Comparison of ENCODE assay signal across 15 cellular contexts in the genomic region with DNA sequence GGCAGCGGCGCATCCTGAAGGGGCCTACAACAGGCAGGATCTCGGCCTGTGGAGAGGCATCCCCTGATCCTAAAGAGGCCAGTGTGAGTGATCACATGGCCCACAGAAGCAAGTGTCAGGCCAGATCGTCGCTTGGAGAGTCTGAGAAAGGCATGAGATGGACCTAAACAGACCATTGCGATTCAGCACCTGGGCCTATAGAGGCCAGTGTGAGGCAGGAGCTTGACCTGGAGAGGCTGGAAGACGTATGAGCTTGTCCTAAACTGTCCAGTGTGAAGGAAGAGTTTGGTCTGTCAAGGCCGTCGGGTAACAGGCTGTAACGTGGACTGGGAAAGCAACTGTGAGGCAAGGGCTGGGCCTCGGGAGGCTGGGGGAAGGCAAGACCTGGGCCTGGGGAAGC.
DNase-seq lines count a peak whose midpoint lies in the region; ATAC-seq, FAIRE-seq and TF ChIP-seq lines count a peak whose summit lies in the region.
"Had no signal": no experiment of that assay in that cellular context is flagged by ENCODE, and none has a peak within 500 bp of the region (broad histone marks: within the 10 kb centered on the region; RNA-seq: fewer than 3 reads in every experiment).

No MANE protein-coding gene starts in this region.

- peaks cover 35% of the 10 kb centered on the region for H3K36me3 Mint-ChIP-seq in GM23338 (ENCODE audit: low read depth)

- H3K4me2 ChIP-seq in GM23338 (no peak overlapping the region), HepG2 (ENCODE audit: low read depth, low read length) (no peak overlapping the region), PC-9 (no peak overlapping the region)
- H3K4me2 ChIP-seq: BLaER1 had no signal

- H3F3A ChIP-seq in GM23338 (replicated peaks; ENCODE audit: low read depth), result 0 out of 2 replicates have a peak, but pooled peaks cover 3% of the 10 kb centered on the region
- H3F3A ChIP-seq in PC-9 (ENCODE audit: insufficient read depth, low read depth), result no peaks in the 10 kb centered on the region

- DNase-seq in GM23338 (ENCODE audit: low spot score) (no peak), WERI-Rb-1 (no peak), HepG2 (ENCODE audit: low spot score) (no peak), sciatic nerve (ENCODE audit: low spot score) (no peak), PC-9 (no peak)
- no peak for DNase-seq in activated naive CD4-positive, alpha-beta T cell (lab: John Stamatoyannopoulos, UW)
- DNase-seq: 8988T; AML-193; Caco-2; CD8-positive, alpha-beta memory T cell; DMS53 had no signal

- no peak for FAIRE-seq in HepG2 (lab: Jason Lieb, UNC)
- FAIRE-seq: GM12891 had no signal

- ATAC-seq in GM23338, result peak; percentile 16; the same call in 2 of the 3 replicates
- ATAC-seq in HepG2, result peak; percentile 67
- peak; percentile 10 for ATAC-seq in sciatic nerve
- ATAC-seq in HG02885 (IDR thresholded peaks at IDR 0.05; ENCODE audit: poor library complexity, unreplicated experiment), result no peak
- ATAC-seq in GM21381 (IDR thresholded peaks at IDR 0.05; ENCODE audit: unreplicated experiment), result no peak

- H3K79me2 ChIP-seq in GM23338 (replicated peaks; ENCODE audit: insufficient read depth) (no peaks in the 10 kb centered on the region), HepG2 (ENCODE audit: insufficient read depth, low read length) (no peaks in the 10 kb centered on the region), PC-9 (ENCODE audit: low read depth) (no peaks in the 10 kb centered on the region)

- intact Hi-C loops in HepG2 (cut with micrococcal nuclease; ENCODE audit: unreplicated experiment), result no loop called here
- intact Hi-C loops in sciatic nerve (cut with DNase I), result no loop called here
- intact Hi-C loops in PC-9 (cut with micrococcal nuclease; ENCODE audit: unreplicated experiment), result no loop called here

- no peak overlapping the region for H2AFZ ChIP-seq in GM23338
- no peak overlapping the region for H2AFZ ChIP-seq in HepG2 (ENCODE audit: low read length)
- no peak overlapping the region for H2AFZ ChIP-seq in PC-9

- no peak for TF ChIP-seq RAD21 in HepG2 (CRISPR knock-in tag; IDR thresholded peaks at IDR 0.05)

- H3K27me3 Mint-ChIP-seq in GM23338 (ENCODE audit: insufficient read depth, low read depth, poor library complexity), result peaks cover 13% of the 10 kb centered on the region

- POLR2A ChIA-PET in HepG2 (lab: Yijun Ruan, JAX) (no interaction called here), PC-9 (lab: Charles Lee; ENCODE audit: unreplicated experiment) (no interaction called here)

- WGBS in HepG2 (ENCODE audit: low lambda C conversion rate), result 89% methylated on average over 9 of the region's 11 CpGs

- no peaks in the 10 kb centered on the region for H3K4me1 ChIP-seq in GM23338 (ENCODE audit: insufficient read depth)
- peaks cover 20% of the 10 kb centered on the region for H3K4me1 ChIP-seq in HepG2 (ENCODE audit: insufficient read depth, low read length)
- peaks cover 8% of the 10 kb centered on the region; the same call in 1 of the 2 replicates for H3K4me1 ChIP-seq in PC-9 (replicated peaks; ENCODE audit: insufficient read depth)
- H3K4me1 ChIP-seq: BLaER1 had no signal

- H3K4me3 ChIP-seq in GM23338, result no peak overlapping the region
- no peak overlapping the region for H3K4me3 ChIP-seq in WERI-Rb-1 (ENCODE audit: low read depth, low read length)
- no peak overlapping the region for H3K4me3 ChIP-seq in HepG2 (replicated peaks in 1 of 3; ENCODE audit: insufficient read depth in 1 of 3, low read depth in 2 of 3, low read length in 3 of 3)
- H3K4me3 ChIP-seq in PC-9, result no peak overlapping the region
- H3K4me3 ChIP-seq: BLaER1 had no signal

- H3K27ac ChIP-seq in GM23338 (ENCODE audit: low read depth) (no peak overlapping the region), WERI-Rb-1 (no peak overlapping the region), HepG2 (ENCODE audit: extremely low read length, insufficient read depth, low read length) (no peak overlapping the region), PC-9 (no peak overlapping the region)
- H3K27ac ChIP-seq: BLaER1 had no signal

- no peak overlapping the region for H3K4me3 Mint-ChIP-seq in GM23338

- no peak overlapping the region for H3K27ac Mint-ChIP-seq in GM23338
- H3K27ac Mint-ChIP-seq: CD8-positive, alpha-beta memory T cell had no signal

- TF ChIP-seq EP300 in HepG2 (IDR thresholded peaks at IDR 0.05; ENCODE audit: low read depth in 2 of 2, low read length in 2 of 2), result no peak
- no peak for TF ChIP-seq EP300 in HepG2 (CRISPR knock-in tag; IDR thresholded peaks at IDR 0.05; ENCODE audit: borderline replicate concordance)

- H3K9me3 ChIP-seq in WERI-Rb-1 (ENCODE audit: severe bottlenecking), result no peaks in the 10 kb centered on the region
- no peaks in the 10 kb centered on the region for H3K9me3 ChIP-seq in HepG2 (ENCODE audit: low read length)
- H3K9me3 ChIP-seq in PC-9 (ENCODE audit: insufficient read depth, low read depth), result no peaks in the 10 kb centered on the region

- BruUV-seq in HepG2 (replicated peaks; lab: Mats Ljungman, UMichigan) (no TSS peak), PC-9 (replicated peaks; lab: Mats Ljungman, UMichigan) (no TSS peak)

- H3K9me2 ChIP-seq in GM23338 (ENCODE audit: insufficient read depth), result no peaks in the 10 kb centered on the region
- H3K9me2 ChIP-seq in PC-9 (ENCODE audit: insufficient read depth), result no peaks in the 10 kb centered on the region

- H3K36me3 ChIP-seq in GM23338 (ENCODE audit: insufficient read depth), result no peaks in the 10 kb centered on the region; the same call in 1 of the 2 replicates
- no peaks in the 10 kb centered on the region for H3K36me3 ChIP-seq in WERI-Rb-1
- H3K36me3 ChIP-seq in HepG2 (replicated peaks in 1 of 2; ENCODE audit: control insufficient read depth in 1 of 2, insufficient read depth in 2 of 2, low read length in 2 of 2), result peaks cover 5 to 6% of the 10 kb centered on the region in 2 experiments; a peak in 3 of 5 replicates
- no peaks in the 10 kb centered on the region for H3K36me3 ChIP-seq in PC-9 (ENCODE audit: low read depth)

- H4K20me1 ChIP-seq in GM23338 (replicated peaks; ENCODE audit: insufficient read depth), result no peaks in the 10 kb centered on the region
- H4K20me1 ChIP-seq in HepG2 (ENCODE audit: insufficient read depth, low read length), result no peaks in the 10 kb centered on the region
- H4K20me1 ChIP-seq in PC-9 (ENCODE audit: insufficient read depth), result no peaks in the 10 kb centered on the region
- H4K20me1 ChIP-seq: BLaER1 had no signal

- in situ Hi-C loops in HepG2 (cut with HindIII; ENCODE audit: extremely low pct_ligation_motif_present, low pct_unique_long_range_greater_than_20kb), result no loop called here

- no peaks in the 10 kb centered on the region; the same call in 2 of the 3 replicates for H3K4me1 Mint-ChIP-seq in GM23338
- H3K4me1 Mint-ChIP-seq: CD8-positive, alpha-beta memory T cell had no signal

- CTCF ChIA-PET in HepG2 (lab: Yijun Ruan, JAX; ENCODE audit: low intra/inter-chr PET ratio, low total read pairs) (no interaction called here), PC-9 (lab: Charles Lee) (no interaction called here)

- no peak overlapping the region for H3K9ac ChIP-seq in HepG2 (ENCODE audit: insufficient read depth, low read depth, low read length)
- H3K9ac ChIP-seq: BLaER1 had no signal

- no peak for TF ChIP-seq POLR2A in HepG2 (IDR thresholded peaks at IDR 0.05; ENCODE audit: insufficient read depth in 1 of 2, low read depth in 2 of 2, low read length in 2 of 2)

- H3K27me3 ChIP-seq in GM23338 (ENCODE audit: insufficient read depth) (no peaks in the 10 kb centered on the region), WERI-Rb-1 (ENCODE audit: insufficient read depth, low read depth, severe bottlenecking) (no peaks in the 10 kb centered on the region), HepG2 (ENCODE audit: control insufficient read depth in 1 of 2, insufficient read depth in 2 of 2, low read length in 2 of 2) (no peaks in the 10 kb centered on the region), PC-9 (ENCODE audit: insufficient read depth, low read depth) (no peaks in the 10 kb centered on the region)
- H3K27me3 ChIP-seq: BLaER1 had no signal

- TF ChIP-seq CTCF in GM23338 (conservative IDR thresholded peaks at IDR 0.05; ENCODE audit: low read depth in 2 of 2) (0 out of 4 replicates have a peak, but pooled peaks of 1 of the 2 experiments have one; percentile 4), WERI-Rb-1 (IDR thresholded peaks at IDR 0.05; ENCODE audit: low read depth, low read length) (0 out of 2 replicates have a peak, but pooled peaks have one; percentile 10), HepG2 (CRISPR knock-in tag; IDR thresholded peaks at IDR 0.05) (peak; percentile 38), PC-9 (conservative IDR thresholded peaks at IDR 0.05) (no peak)

- no peaks in the 10 kb centered on the region; the same call in 1 of the 3 replicates for H3K9me3 Mint-ChIP-seq in GM23338

TF ChIP-seq in GM23338, 12 proteins besides CTCF, POLR2A, EP300 and RAD21:
- no peak for TF ChIP-seq ZNF331 (CRISPR knock-in tag; IDR thresholded peaks at IDR 0.05; ENCODE audit: low read depth)

TF ChIP-seq in HepG2, 621 proteins besides CTCF, POLR2A, EP300 and RAD21:
- peak; percentile 20; the same call in 1 of the 2 replicates for TF ChIP-seq KDM2A (CRISPR knock-in tag; IDR thresholded peaks at IDR 0.05; ENCODE audit: borderline replicate concordance, low read depth)
- TF ChIP-seq STAG1 (CRISPR knock-in tag; IDR thresholded peaks at IDR 0.05), result peak; percentile 32; the same call in 1 of the 2 replicates
- TF ChIP-seq, protein P1, sequence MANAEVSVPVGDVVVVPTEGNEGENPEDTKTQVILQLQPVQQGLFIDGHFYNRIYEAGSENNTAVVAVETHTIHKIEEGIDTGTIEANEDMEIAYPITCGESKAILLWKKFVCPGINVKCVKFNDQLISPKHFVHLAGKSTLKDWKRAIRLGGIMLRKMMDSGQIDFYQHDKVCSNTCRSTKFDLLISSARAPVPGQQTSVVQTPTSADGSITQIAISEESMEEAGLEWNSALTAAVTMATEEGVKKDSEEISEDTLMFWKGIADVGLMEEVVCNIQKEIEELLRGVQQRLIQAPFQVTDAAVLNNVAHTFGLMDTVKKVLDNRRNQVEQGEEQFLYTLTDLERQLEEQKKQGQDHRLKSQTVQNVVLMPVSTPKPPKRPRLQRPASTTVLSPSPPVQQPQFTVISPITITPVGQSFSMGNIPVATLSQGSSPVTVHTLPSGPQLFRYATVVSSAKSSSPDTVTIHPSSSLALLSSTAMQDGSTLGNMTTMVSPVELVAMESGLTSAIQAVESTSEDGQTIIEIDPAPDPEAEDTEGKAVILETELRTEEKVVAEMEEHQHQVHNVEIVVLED (CRISPR knock-in tag; IDR thresholded peaks at IDR 0.05; ENCODE audit: borderline replicate concordance), result no peak

Comparison
In these comparisons a context has a peak if more than half of its experiments do, and no peak if none do; other contexts are left out.
1. ATAC-seq: peak in GM23338 (single experiment), HepG2 (single experiment) and sciatic nerve (single experiment); none in HG02885 (single experiment) and GM21381 (single experiment).